ENCODE assay signal across 1 cellular context in the genomic region with DNA sequence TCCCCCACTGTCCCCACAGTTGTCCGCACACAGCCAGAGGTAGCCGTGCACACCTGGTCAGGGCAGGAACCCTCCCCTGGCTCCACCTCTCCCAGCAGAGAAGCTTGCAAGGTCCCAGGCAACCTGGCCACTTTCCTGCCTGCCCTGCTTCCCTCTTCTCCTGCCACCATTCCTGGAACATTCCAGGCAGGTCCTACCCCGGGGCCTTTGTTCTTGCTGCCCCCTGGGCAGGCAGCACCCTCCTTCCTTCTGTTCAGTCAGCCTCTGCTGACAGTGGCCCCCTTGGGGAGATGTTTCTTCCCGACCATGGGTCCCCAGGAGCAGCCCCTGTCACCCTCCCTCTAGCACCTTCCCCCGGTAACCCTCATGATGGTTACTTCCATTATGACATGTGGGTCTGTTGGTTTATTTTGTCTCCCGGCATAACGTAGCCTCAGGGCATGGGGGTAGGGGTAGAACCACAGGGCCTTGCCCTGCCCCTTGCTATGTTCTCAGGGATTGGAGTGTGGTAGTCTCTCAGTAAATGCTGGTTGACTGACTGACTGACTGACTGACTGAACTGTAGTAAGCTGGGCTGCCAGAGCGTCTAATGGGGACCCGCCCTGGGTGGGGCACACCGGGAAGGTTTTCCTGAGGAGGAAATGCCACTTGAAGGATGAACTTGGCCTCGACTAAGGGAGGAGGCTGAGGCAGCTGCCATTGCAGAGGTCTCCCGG.
TF ChIP-seq lines count a peak whose summit lies in the region.

No MANE protein-coding gene starts in this region.

TF ChIP-seq in HCT116, 20 proteins besides CTCF, POLR2A, EP300 and RAD21:
- TF ChIP-seq FOSL1 (IDR thresholded peaks at IDR 0.05; ENCODE audit: low read depth): no peak
- no peak for TF ChIP-seq JUND (IDR thresholded peaks at IDR 0.05)
- TF ChIP-seq, protein P1, sequence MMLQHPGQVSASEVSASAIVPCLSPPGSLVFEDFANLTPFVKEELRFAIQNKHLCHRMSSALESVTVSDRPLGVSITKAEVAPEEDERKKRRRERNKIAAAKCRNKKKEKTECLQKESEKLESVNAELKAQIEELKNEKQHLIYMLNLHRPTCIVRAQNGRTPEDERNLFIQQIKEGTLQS (IDR thresholded peaks at IDR 0.05): no peak
- TF ChIP-seq SP1 (IDR thresholded peaks at IDR 0.05; ENCODE audit: low read depth): no peak
- TF ChIP-seq CEBPB (IDR thresholded peaks at IDR 0.05; ENCODE audit: low read depth): no peak
- no peak for TF ChIP-seq ZBTB33 (IDR thresholded peaks at IDR 0.05; ENCODE audit: extremely low read depth, insufficient replicate concordance, low read length)
- TF ChIP-seq, protein P2, sequence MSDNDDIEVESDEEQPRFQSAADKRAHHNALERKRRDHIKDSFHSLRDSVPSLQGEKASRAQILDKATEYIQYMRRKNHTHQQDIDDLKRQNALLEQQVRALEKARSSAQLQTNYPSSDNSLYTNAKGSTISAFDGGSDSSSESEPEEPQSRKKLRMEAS (IDR thresholded peaks at IDR 0.05): no peak
